In the genomic region with DNA sequence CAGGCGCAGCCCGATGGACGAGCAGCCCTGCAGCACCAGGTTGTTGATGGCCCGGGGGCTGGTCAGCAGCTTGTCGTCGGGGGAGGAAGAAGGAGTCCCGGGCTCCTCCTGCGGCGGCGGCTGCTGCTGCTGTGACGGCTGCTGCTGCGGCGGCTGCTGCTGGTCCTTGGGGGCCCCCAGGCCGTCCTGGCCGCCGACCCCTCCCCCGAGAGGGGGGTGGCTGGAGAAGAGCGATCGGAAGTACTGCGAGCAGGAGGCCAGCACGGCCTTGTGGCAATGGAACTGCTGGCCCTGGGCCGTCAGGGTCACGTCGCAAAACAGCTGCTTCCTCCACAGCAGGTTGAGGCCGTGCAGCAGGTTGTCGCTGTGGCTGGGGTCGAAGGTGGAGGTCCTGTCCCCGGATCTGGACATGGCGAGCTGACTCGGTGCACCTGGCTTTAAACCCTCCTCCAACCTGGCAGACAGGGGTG, we compare ENCODE assay signal across 10 cellular contexts. TPM values are rescaled to one million over a fixed set of nuclear protein-coding genes. Genes with fewer than 3 reads are reported as not detected.
DNase-seq lines count a peak whose midpoint lies in the region; ATAC-seq and TF ChIP-seq lines count a peak whose summit lies in the region.
"Had no signal": no experiment of that assay in that cellular context is flagged by ENCODE, and none has a peak within 500 bp of the region (broad histone marks: within the 10 kb centered on the region; RNA-seq: fewer than 3 reads in every experiment).

No MANE protein-coding gene starts in this region.

- H2AFZ ChIP-seq in MM.1S (ENCODE audit: low read length): no peak overlapping the region

- H3K27ac ChIP-seq in CD8-positive, alpha-beta T cell (ENCODE audit: low read depth, low read length): no peak overlapping the region
- no peak overlapping the region for H3K27ac ChIP-seq in MM.1S (ENCODE audit: low read length)

- H3K9me2 ChIP-seq in MM.1S (replicated peaks; ENCODE audit: insufficient read depth, low read length): no peaks in the 10 kb centered on the region

- peaks cover 8% of the 10 kb centered on the region for H3K4me1 Mint-ChIP-seq in CD8-positive, alpha-beta T cell (ENCODE audit: low read depth)
- peaks cover 31% of the 10 kb centered on the region for H3K4me1 Mint-ChIP-seq in neural crest cell

- H3K4me2 ChIP-seq in MM.1S (ENCODE audit: low read depth, low read length): peak overlapping the region; percentile 50; the same call in 1 of the 2 replicates

- no peaks in the 10 kb centered on the region for H3K9me3 Mint-ChIP-seq in CD8-positive, alpha-beta T cell
- no peaks in the 10 kb centered on the region for H3K9me3 Mint-ChIP-seq in neural crest cell

- no peak overlapping the region for H3K27ac Mint-ChIP-seq in CD8-positive, alpha-beta T cell
- H3K27ac Mint-ChIP-seq in neural crest cell (ENCODE audit: unreplicated experiment): no peak overlapping the region

- H3F3A ChIP-seq in MM.1S (ENCODE audit: insufficient read depth, low read length): no peaks in the 10 kb centered on the region

- POLR2A ChIA-PET in CD8-positive, alpha-beta T cell (lab: Charles Lee): no interaction called here

- CTCF ChIA-PET in CD8-positive, alpha-beta T cell (lab: Charles Lee): no interaction called here

- H3K36me3 Mint-ChIP-seq in CD8-positive, alpha-beta T cell: no peaks in the 10 kb centered on the region
- H3K36me3 Mint-ChIP-seq in neural crest cell (ENCODE audit: low read depth): no peaks in the 10 kb centered on the region

- peaks cover 5% of the 10 kb centered on the region for H3K27me3 ChIP-seq in CD8-positive, alpha-beta T cell (ENCODE audit: insufficient read depth, low read length)
- peaks cover 3% of the 10 kb centered on the region for H3K27me3 ChIP-seq in MM.1S (replicated peaks; ENCODE audit: insufficient read depth, low read length)

- peak overlapping the region; percentile 43 for H3K4me3 Mint-ChIP-seq in CD8-positive, alpha-beta T cell
- H3K4me3 Mint-ChIP-seq in neural crest cell: peak overlapping the region; percentile 83

- peaks cover 43% of the 10 kb centered on the region for H3K27me3 Mint-ChIP-seq in CD8-positive, alpha-beta T cell (ENCODE audit: low read depth)
- peaks cover 77% of the 10 kb centered on the region for H3K27me3 Mint-ChIP-seq in neural crest cell (ENCODE audit: low read depth)

- H3K79me2 ChIP-seq in MM.1S (ENCODE audit: low read length): no peaks in the 10 kb centered on the region

- H3K36me3 ChIP-seq in CD8-positive, alpha-beta T cell (ENCODE audit: insufficient read depth, low read length): no peaks in the 10 kb centered on the region
- H3K36me3 ChIP-seq in MM.1S (replicated peaks; ENCODE audit: insufficient read depth, low read length): no peaks in the 10 kb centered on the region

- DNase-seq in CD8-positive, alpha-beta T cell: no peak
- DNase-seq in MM.1S (no peak), epithelial cell of proximal tubule (ENCODE audit: low read depth) (no peak), neural crest cell (ENCODE audit: low read depth, low spot score) (peak; percentile 5), putamen (ENCODE audit: low spot score) (no peak), NCI-H128 (lab: John Stamatoyannopoulos, UW; ENCODE audit: unreplicated experiment) (no peak)
- DNase-seq in activated CD4-positive, CD25-positive, alpha-beta regulatory T cell treated with anti-CD3 and anti-CD28 coated beads, Interleukin-2, amount 50 U/mL, for 72 hours: no peak
- DNase-seq: activated CD4-positive, alpha-beta T cell treated with anti-CD3 and anti-CD28 coated beads, Interleukin-2, amount 50 U/mL, for 48 hours; NCI-H524 treated with DMSO at 0.1 percent for 48 hours had no signal

- intact Hi-C loops in CD8-positive, alpha-beta T cell (cut with DNase I, micrococcal nuclease): no loop called here

- no peak for TF ChIP-seq CTCF in CD8-positive, alpha-beta T cell (IDR thresholded peaks at IDR 0.05)
- TF ChIP-seq CTCF in MM.1S (IDR thresholded peaks at IDR 0.05; ENCODE audit: low read length): no peak
- TF ChIP-seq CTCF in epithelial cell of proximal tubule (conservative IDR thresholded peaks at IDR 0.05; ENCODE audit: low read depth, low read length): no peak
- no peak for TF ChIP-seq CTCF in neural crest cell (conservative IDR thresholded peaks at IDR 0.05)

- H3K4me1 ChIP-seq in CD8-positive, alpha-beta T cell (ENCODE audit: insufficient read depth, low read length): no peaks in the 10 kb centered on the region
- no peaks in the 10 kb centered on the region for H3K4me1 ChIP-seq in MM.1S (ENCODE audit: low read length)

- no peaks in the 10 kb centered on the region for H3K9me3 ChIP-seq in CD8-positive, alpha-beta T cell (ENCODE audit: low read length)
- no peaks in the 10 kb centered on the region for H3K9me3 ChIP-seq in MM.1S (replicated peaks; ENCODE audit: insufficient read depth, low read length)

- H4K20me1 ChIP-seq in MM.1S (ENCODE audit: insufficient read depth, low read length): no peaks in the 10 kb centered on the region

- H3K4me3 ChIP-seq in CD8-positive, alpha-beta T cell (ENCODE audit: low read depth, low read length): no peak overlapping the region
- no peak overlapping the region; the same call in 1 of the 2 replicates for H3K4me3 ChIP-seq in MM.1S (ENCODE audit: low read length)
- peak overlapping the region; percentile 54 for H3K4me3 ChIP-seq in epithelial cell of proximal tubule (ENCODE audit: low read depth, low read length)

- no peak for ATAC-seq in CD8-positive, alpha-beta T cell
- ATAC-seq in HG03039 (IDR thresholded peaks at IDR 0.05; ENCODE audit: unreplicated experiment): no peak

- no peak overlapping the region for H3K9ac ChIP-seq in MM.1S (ENCODE audit: low read length)

RNA-seq across cellular contexts. Expression of gene KLHL14, which starts 2.6 kb away (rescaled TPM):
- under 1 TPM; 0.11 to 0.17 TPM for total RNA-seq in CD8-positive, alpha-beta T cell
- total RNA-seq in epithelial cell of proximal tubule: 2.9 and 3.0 TPM in 2 replicates
- total RNA-seq in neural crest cell: 2.2 and 2.4 TPM in 2 replicates
